Comparison of ENCODE assay signal across 12 cellular contexts in the genomic region with DNA sequence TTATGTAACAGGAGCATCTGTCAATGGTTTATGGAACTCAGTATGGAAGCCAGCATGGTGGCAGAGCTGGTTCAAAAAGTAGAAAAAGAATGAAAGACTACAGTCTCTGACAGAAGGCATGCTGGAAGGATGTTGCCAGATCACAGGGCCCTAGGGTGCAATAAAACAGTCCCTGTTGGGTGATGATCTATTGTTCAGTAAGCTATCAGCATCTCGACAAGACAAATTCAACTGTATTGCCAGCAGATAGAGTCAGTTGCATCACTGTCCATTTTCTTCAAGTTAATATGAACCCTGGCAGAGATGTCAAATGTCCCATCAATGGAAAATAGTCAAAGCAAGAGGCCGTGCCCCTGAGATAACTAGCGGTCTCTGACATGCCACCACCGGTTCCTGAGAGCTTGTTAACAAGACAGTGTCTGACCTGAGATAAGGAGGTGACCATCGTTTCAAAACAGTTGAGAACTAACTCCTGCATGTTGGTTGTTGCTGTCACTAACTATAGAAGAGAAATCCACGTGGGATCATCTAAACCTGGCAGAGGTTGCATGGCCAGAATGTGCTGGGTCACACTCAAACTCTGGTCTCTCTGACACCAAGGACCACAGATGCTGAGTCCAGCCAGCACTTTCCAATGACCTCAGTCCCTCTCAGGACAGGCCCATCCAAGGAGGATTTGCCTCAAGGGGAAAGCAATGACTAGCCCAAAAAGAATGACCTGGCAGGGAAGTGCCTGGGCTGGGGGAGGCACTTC.
DNase-seq lines count a peak whose midpoint lies in the region; ATAC-seq and TF ChIP-seq lines count a peak whose summit lies in the region.
"Had no signal": no experiment of that assay in that cellular context is flagged by ENCODE, and none has a peak within 500 bp of the region (broad histone marks: within the 10 kb centered on the region; RNA-seq: fewer than 3 reads in every experiment).

No MANE protein-coding gene starts in this region.

- H3K9ac ChIP-seq in SK-N-SH, result peak overlapping the region; percentile 78

- no peaks in the 10 kb centered on the region for H3K36me3 ChIP-seq in SK-N-SH (replicated peaks in 1 of 2; ENCODE audit: control insufficient read depth in 1 of 2, insufficient read depth in 2 of 2, low read length in 1 of 2)
- H3K36me3 ChIP-seq in sigmoid colon, result no peaks in the 10 kb centered on the region

- 78% methylated on average over 6 of the region's 6 CpGs for WGBS in SK-N-SH (ENCODE audit: low lambda C conversion rate)
- 60 to 71% methylated on average over 6 of the region's 6 CpGs for WGBS in sigmoid colon, 2 donors

- H3K4me1 ChIP-seq in SK-N-SH (ENCODE audit: control insufficient read depth in 1 of 2, insufficient read depth in 2 of 2, low read depth in 1 of 2, low read length in 1 of 2), result peaks cover 0 to 24% of the 10 kb centered on the region in 2 experiments; a peak in 2 of 4 replicates
- peaks cover 0 to 10% (median 6%) of the 10 kb centered on the region in 4 donors for H3K4me1 ChIP-seq in sigmoid colon

- H2AFZ ChIP-seq in SK-N-SH (ENCODE audit: low read depth), result peak overlapping the region; percentile 31; the same call in 1 of the 2 replicates

- TF ChIP-seq EP300 in SK-N-SH (IDR thresholded peaks at IDR 0.05; ENCODE audit: borderline replicate concordance in 1 of 2, low read depth in 1 of 2, low read length in 1 of 2) (no peak), sigmoid colon (IDR thresholded peaks at IDR 0.05) (no peak)

- DNase-seq in EH (ENCODE audit: low read depth) (peak; percentile 91), SK-N-SH (no peak), foreskin melanocyte (peak; percentile 29), sigmoid colon (no peak), NOMO-1 treated with DMSO at 0.1 percent for 48 hours (lab: John Stamatoyannopoulos, UW; ENCODE audit: unreplicated experiment) (no peak)
- no peak for DNase-seq in stimulated activated CD8-positive, alpha-beta memory T cell treated with anti-CD3 and anti-CD28 coated beads, Interleukin-4, amount 100 ng/mL, for 48 hours
- DNase-seq: activated CD4-positive, alpha-beta T cell treated with anti-CD3 and anti-CD28 coated beads for 48 hours; activated naive CD8-positive, alpha-beta T cell treated with anti-CD3 and anti-CD28 coated beads for 36 hours; CD4-positive, alpha-beta memory T cell; stimulated activated naive CD8-positive, alpha-beta T cell treated with anti-CD3 and anti-CD28 coated beads, Interleukin-15, Interleukin-2, amounts not matched to agents 100 U/mL and 50 U/mL, for 24 hours had no signal

- peak overlapping the region; percentile 76 for H3K4me2 ChIP-seq in SK-N-SH

- no peaks in the 10 kb centered on the region for H3K9me3 ChIP-seq in SK-N-SH
- H3K9me3 ChIP-seq in sigmoid colon, result peaks cover 0 to 2% (median 0%) of the 10 kb centered on the region in 4 donors

- CTCF ChIA-PET in SK-N-SH (lab: Yijun Ruan, JAX), result interaction anchor here (1.0 to 2.4 kb wide), 2 partner anchors 9 to 28 kb away, joined by 3 to 10 read pairs; no protein-coding TSS in a partner anchor

- POLR2A ChIA-PET in SK-N-SH (lab: Yijun Ruan, JAX), result no interaction called here

- no peak for TF ChIP-seq RAD21 in SK-N-SH (IDR thresholded peaks at IDR 0.05; ENCODE audit: low read length)

- TF ChIP-seq CTCF in SK-N-SH (IDR thresholded peaks at IDR 0.05) (no peak), sigmoid colon (IDR thresholded peaks at IDR 0.05) (no peak)

- H3K79me2 ChIP-seq in SK-N-SH (ENCODE audit: insufficient read depth), result no peaks in the 10 kb centered on the region

- intact Hi-C loops in sigmoid colon (cut with DNase I), result no loop called here

- H3K27ac ChIP-seq in SK-N-SH (ENCODE audit: low read depth in 2 of 2, low read length in 1 of 2) (peak overlapping the region; percentile 78 to 99; a peak in 3 of 4 replicates), sigmoid colon (peak overlapping the region; percentile 47 to 68 (median 61))

- H3K9me2 ChIP-seq in SK-N-SH, result no peaks in the 10 kb centered on the region

- no peak for ATAC-seq in GM19467 (IDR thresholded peaks at IDR 0.05; ENCODE audit: unreplicated experiment)
- no peak for ATAC-seq in HG02588 (IDR thresholded peaks at IDR 0.05; ENCODE audit: unreplicated experiment)
- ATAC-seq: stimulated activated naive CD8-positive, alpha-beta T cell treated with anti-CD3 and anti-CD28 coated beads, Interleukin-15, Interleukin-2, amounts not matched to agents 100 U/mL and 50 U/mL, for 24 hours had no signal

- H3K27me3 ChIP-seq in SK-N-SH (ENCODE audit: insufficient read depth), result no peaks in the 10 kb centered on the region
- H3K27me3 ChIP-seq in sigmoid colon, result peaks cover 0 to 2% (median 0%) of the 10 kb centered on the region in 3 donors

- no peaks in the 10 kb centered on the region for H4K20me1 ChIP-seq in SK-N-SH (ENCODE audit: insufficient read depth)

- H3K4me3 ChIP-seq in SK-N-SH (ENCODE audit: low read depth in 2 of 2, low read length in 1 of 2) (no peak overlapping the region), sigmoid colon (no peak overlapping the region)

- no peak for TF ChIP-seq POLR2A in sigmoid colon (IDR thresholded peaks at IDR 0.05)

- H3F3A ChIP-seq in SK-N-SH (replicated peaks; ENCODE audit: insufficient read depth), result peaks cover 38% of the 10 kb centered on the region

TF ChIP-seq in SK-N-SH, 30 proteins besides CTCF, POLR2A, EP300 and RAD21:
- peak; percentile 20; the same call in 1 of the 2 replicates for TF ChIP-seq NFIC (IDR thresholded peaks at IDR 0.05; ENCODE audit: borderline replicate concordance)
- TF ChIP-seq ZBTB33 (IDR thresholded peaks at IDR 0.05; ENCODE audit: borderline replicate concordance, low read depth), result no peak
- TF ChIP-seq, protein P1, sequence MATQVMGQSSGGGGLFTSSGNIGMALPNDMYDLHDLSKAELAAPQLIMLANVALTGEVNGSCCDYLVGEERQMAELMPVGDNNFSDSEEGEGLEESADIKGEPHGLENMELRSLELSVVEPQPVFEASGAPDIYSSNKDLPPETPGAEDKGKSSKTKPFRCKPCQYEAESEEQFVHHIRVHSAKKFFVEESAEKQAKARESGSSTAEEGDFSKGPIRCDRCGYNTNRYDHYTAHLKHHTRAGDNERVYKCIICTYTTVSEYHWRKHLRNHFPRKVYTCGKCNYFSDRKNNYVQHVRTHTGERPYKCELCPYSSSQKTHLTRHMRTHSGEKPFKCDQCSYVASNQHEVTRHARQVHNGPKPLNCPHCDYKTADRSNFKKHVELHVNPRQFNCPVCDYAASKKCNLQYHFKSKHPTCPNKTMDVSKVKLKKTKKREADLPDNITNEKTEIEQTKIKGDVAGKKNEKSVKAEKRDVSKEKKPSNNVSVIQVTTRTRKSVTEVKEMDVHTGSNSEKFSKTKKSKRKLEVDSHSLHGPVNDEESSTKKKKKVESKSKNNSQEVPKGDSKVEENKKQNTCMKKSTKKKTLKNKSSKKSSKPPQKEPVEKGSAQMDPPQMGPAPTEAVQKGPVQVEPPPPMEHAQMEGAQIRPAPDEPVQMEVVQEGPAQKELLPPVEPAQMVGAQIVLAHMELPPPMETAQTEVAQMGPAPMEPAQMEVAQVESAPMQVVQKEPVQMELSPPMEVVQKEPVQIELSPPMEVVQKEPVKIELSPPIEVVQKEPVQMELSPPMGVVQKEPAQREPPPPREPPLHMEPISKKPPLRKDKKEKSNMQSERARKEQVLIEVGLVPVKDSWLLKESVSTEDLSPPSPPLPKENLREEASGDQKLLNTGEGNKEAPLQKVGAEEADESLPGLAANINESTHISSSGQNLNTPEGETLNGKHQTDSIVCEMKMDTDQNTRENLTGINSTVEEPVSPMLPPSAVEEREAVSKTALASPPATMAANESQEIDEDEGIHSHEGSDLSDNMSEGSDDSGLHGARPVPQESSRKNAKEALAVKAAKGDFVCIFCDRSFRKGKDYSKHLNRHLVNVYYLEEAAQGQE (IDR thresholded peaks at IDR 0.05; ENCODE audit: low read depth, low read length), result no peak
- TF ChIP-seq, protein P2, sequence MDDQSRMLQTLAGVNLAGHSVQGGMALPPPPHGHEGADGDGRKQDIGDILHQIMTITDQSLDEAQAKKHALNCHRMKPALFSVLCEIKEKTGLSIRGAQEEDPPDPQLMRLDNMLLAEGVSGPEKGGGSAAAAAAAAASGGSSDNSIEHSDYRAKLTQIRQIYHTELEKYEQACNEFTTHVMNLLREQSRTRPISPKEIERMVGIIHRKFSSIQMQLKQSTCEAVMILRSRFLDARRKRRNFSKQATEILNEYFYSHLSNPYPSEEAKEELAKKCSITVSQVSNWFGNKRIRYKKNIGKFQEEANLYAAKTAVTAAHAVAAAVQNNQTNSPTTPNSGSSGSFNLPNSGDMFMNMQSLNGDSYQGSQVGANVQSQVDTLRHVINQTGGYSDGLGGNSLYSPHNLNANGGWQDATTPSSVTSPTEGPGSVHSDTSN (IDR thresholded peaks at IDR 0.05), result no peak
- TF ChIP-seq MAX (IDR thresholded peaks at IDR 0.05; ENCODE audit: low read depth), result 0 out of 2 replicates have a peak, but pooled peaks have one; percentile 30
TF ChIP-seq in SK-N-SH: peak in this region for 2.

Comparison
In these comparisons a context has a peak if more than half of its experiments do, and no peak if none do; other contexts are left out.
1. DNase-seq: peak in EH (single experiment) and foreskin melanocyte (single experiment); none in SK-N-SH (single experiment), sigmoid colon (single experiment), stimulated activated CD8-positive, alpha-beta memory T cell treated with anti-CD3 and anti-CD28 coated beads, Interleukin-4, amount 100 ng/mL, for 48 hours (single experiment) and NOMO-1 treated with DMSO at 0.1 percent for 48 hours (single experiment).